ENCODE assay signal across 18 cellular contexts in the genomic region with DNA sequence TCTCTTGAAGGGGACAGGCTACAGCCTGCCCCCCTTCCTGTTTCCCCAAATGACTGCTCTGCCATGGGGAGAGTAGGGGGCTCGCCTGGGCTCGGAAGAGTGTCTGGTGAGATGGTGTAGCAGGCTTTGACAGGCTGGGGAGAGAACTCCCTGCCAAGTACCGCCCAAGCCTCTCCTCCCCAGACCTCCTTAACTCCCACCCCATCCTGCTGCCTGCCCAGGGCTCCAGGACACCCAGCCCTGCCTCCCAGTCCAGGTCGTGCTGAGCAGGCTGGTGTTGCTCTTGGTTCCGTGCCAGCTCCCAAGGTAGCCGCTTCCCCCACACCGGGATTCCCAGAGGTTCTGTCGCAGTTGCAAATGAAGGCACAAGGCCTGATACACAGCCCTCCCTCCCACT. TPM values are rescaled to one million over a fixed set of nuclear protein-coding genes. Genes with fewer than 3 reads are reported as not detected.
A peak's percentile ranks its signal among the peaks of the same experiment; 100 is the strongest.
DNase-seq lines count a peak whose midpoint lies in the region; ATAC-seq and TF ChIP-seq lines count a peak whose summit lies in the region.
"Had no signal": no experiment of that assay in that cellular context is flagged by ENCODE, and none has a peak within 500 bp of the region (broad histone marks: within the 10 kb centered on the region; RNA-seq: fewer than 3 reads in every experiment).

No MANE protein-coding gene starts in this region.

- H3K27ac ChIP-seq in skeletal muscle tissue (ENCODE audit: low read depth, low read length), result peak overlapping the region; percentile 21
- no peak overlapping the region for H3K27ac ChIP-seq in Karpas-422 (ENCODE audit: low read length)
- H3K27ac ChIP-seq: ascending aorta, HL-60, KMS-11, neural progenitor cell had no signal

- no peaks in the 10 kb centered on the region for H3K9me3 Mint-ChIP-seq in brain
- H3K9me3 Mint-ChIP-seq: neural progenitor cell; stimulated activated naive B cell treated with anti-CD40 and anti-IgM and Interleukin-4, amounts not matched to agents 10 μg/mL and 1 μg/mL and 100 μg/mL, for 72 hours had no signal

- H3K4me1 ChIP-seq in skeletal muscle tissue (ENCODE audit: control insufficient read depth in 3 of 3, insufficient read depth in 3 of 3, low read length in 3 of 3) (peaks cover 48 to 72% (median 72%) of the 10 kb centered on the region in 3 donors), Karpas-422 (ENCODE audit: low read length) (peaks cover 5% of the 10 kb centered on the region)

- peak overlapping the region in 2 of 3 donors; percentile 33 for H3K9ac ChIP-seq in skeletal muscle tissue (ENCODE audit: low read depth in 1 of 3, low read length in 3 of 3)
- no peak overlapping the region for H3K9ac ChIP-seq in Karpas-422 (ENCODE audit: low read length)
- H3K9ac ChIP-seq: KMS-11, neural progenitor cell had no signal

- no peak overlapping the region for H3K4me2 ChIP-seq in Karpas-422 (ENCODE audit: low read depth, low read length, poor library complexity, severe bottlenecking)
- H3K4me2 ChIP-seq: KMS-11, neural progenitor cell, smooth muscle cell had no signal

- peaks cover 7% of the 10 kb centered on the region for H3K27me3 Mint-ChIP-seq in brain
- H3K27me3 Mint-ChIP-seq: activated CD8-positive, alpha-beta memory T cell treated with anti-CD3 and anti-CD28 coated beads, Interleukin-2, amount 10 ng/mL, durations not matched to agents 7 days and 5 days; stimulated activated naive B cell treated with anti-CD40 and anti-IgM and Interleukin-4, amounts not matched to agents 10 μg/mL and 1 μg/mL and 100 μg/mL, for 72 hours had no signal

- peaks cover 60 to 95% (median 85%) of the 10 kb centered on the region in 3 donors for H3K36me3 ChIP-seq in skeletal muscle tissue (ENCODE audit: control insufficient read depth in 3 of 3, insufficient read depth in 3 of 3, low read length in 3 of 3)
- peaks cover 26% of the 10 kb centered on the region for H3K36me3 ChIP-seq in Karpas-422 (ENCODE audit: insufficient read depth, low read length)
- H3K36me3 ChIP-seq: neural progenitor cell had no signal

- H4K20me1 ChIP-seq in Karpas-422 (ENCODE audit: insufficient read depth, low read depth, low read length), result peaks cover 11% of the 10 kb centered on the region

- DNase-seq in NCI-H510A treated with DMSO at 0.1 percent for 48 hours (lab: John Stamatoyannopoulos, UW), result peak; percentile 17
- no peak for DNase-seq in left lobe of liver (ENCODE audit: low spot score)
- no peak for DNase-seq in Karpas-422
- no peak for DNase-seq in stimulated activated CD4-positive, alpha-beta T cell treated with anti-CD3 and anti-CD28 coated beads, Interleukin-12 subunit alpha, Interleukin-12 subunit beta, amount 100 ng/mL, for 4 hours
- DNase-seq: activated CD8-positive, alpha-beta memory T cell treated with anti-CD3 and anti-CD28 coated beads, Interleukin-2, amount 10 ng/mL, durations not matched to agents 7 days and 5 days; activated gamma-delta T cell; C1 segment of cervical spinal cord; EL; stimulated activated naive B cell treated with anti-CD40 and anti-IgM and Interleukin-4, amounts not matched to agents 10 μg/mL and 1 μg/mL and 100 μg/mL, for 72 hours had no signal

- peak overlapping the region in 4 of 5 experiments; percentile 46 to 74 (median 54) for H3K4me3 Mint-ChIP-seq in brain
- H3K4me3 Mint-ChIP-seq: activated CD8-positive, alpha-beta memory T cell treated with anti-CD3 and anti-CD28 coated beads, Interleukin-2, amount 10 ng/mL, durations not matched to agents 7 days and 5 days; neural progenitor cell; stimulated activated naive B cell treated with anti-CD40 and anti-IgM and Interleukin-4, amounts not matched to agents 10 μg/mL and 1 μg/mL and 100 μg/mL, for 72 hours had no signal

- no peaks in the 10 kb centered on the region for H3K27me3 ChIP-seq in skeletal muscle tissue (ENCODE audit: control insufficient read depth in 3 of 3, insufficient read depth in 3 of 3, low read length in 3 of 3)
- H3K27me3 ChIP-seq in Karpas-422 (ENCODE audit: low read length), result no peaks in the 10 kb centered on the region
- H3K27me3 ChIP-seq: ascending aorta, neural progenitor cell had no signal

- H3K36me3 Mint-ChIP-seq in brain, result peaks cover 93% of the 10 kb centered on the region

- H3K9me3 ChIP-seq in skeletal muscle tissue (ENCODE audit: control insufficient read depth in 3 of 3, low read length in 3 of 3) (no peaks in the 10 kb centered on the region), Karpas-422 (ENCODE audit: low read length) (no peaks in the 10 kb centered on the region)
- H3K9me3 ChIP-seq: ascending aorta had no signal

- no peak overlapping the region for H2AFZ ChIP-seq in Karpas-422 (ENCODE audit: low read length)
- H2AFZ ChIP-seq: neural progenitor cell had no signal

- H3K4me3 ChIP-seq in skeletal muscle tissue (ENCODE audit: low read length in 3 of 3) (no peak overlapping the region), Karpas-422 (ENCODE audit: low read length) (no peak overlapping the region)
- H3K4me3 ChIP-seq: ascending aorta, lung, neural progenitor cell, smooth muscle cell had no signal

- ATAC-seq in left lobe of liver, result peak; percentile 36
- no peak for ATAC-seq in GM21576 (IDR thresholded peaks at IDR 0.05; ENCODE audit: unreplicated experiment)
- ATAC-seq: activated CD8-positive, alpha-beta memory T cell treated with anti-CD3 and anti-CD28 coated beads, Interleukin-2, amount 10 ng/mL, durations not matched to agents 7 days and 5 days; stimulated activated naive B cell treated with anti-CD40 and anti-IgM and Interleukin-4, amounts not matched to agents 10 μg/mL and 1 μg/mL and 100 μg/mL, for 72 hours had no signal

- no peak for TF ChIP-seq CTCF in brain (conservative IDR thresholded peaks at IDR 0.05)

- no peaks in the 10 kb centered on the region for H3K9me2 ChIP-seq in Karpas-422 (replicated peaks; ENCODE audit: insufficient read depth, low read length)

- H3K27ac Mint-ChIP-seq in brain, result peak overlapping the region; percentile 29 to 94 (median 78)
- H3K27ac Mint-ChIP-seq: activated CD8-positive, alpha-beta memory T cell treated with anti-CD3 and anti-CD28 coated beads, Interleukin-2, amount 10 ng/mL, durations not matched to agents 7 days and 5 days; neural progenitor cell; stimulated activated naive B cell treated with anti-CD40 and anti-IgM and Interleukin-4, amounts not matched to agents 10 μg/mL and 1 μg/mL and 100 μg/mL, for 72 hours had no signal

- peaks cover 89% of the 10 kb centered on the region for H3K4me1 Mint-ChIP-seq in brain

- peaks cover 14% of the 10 kb centered on the region for H3K79me2 ChIP-seq in Karpas-422 (ENCODE audit: low read length)

RNA-seq across cellular contexts. Expression of gene VEGFA, which starts 9.9 kb away (rescaled TPM):
- 99.2 TPM for polyA plus RNA-seq in brain (ENCODE audit: insufficient read depth, low read depth, low replicate concordance)
- 135 TPM for total RNA-seq in left lobe of liver
- total RNA-seq in skeletal muscle tissue, result 36.5 TPM
- 146 and 217 TPM in 2 replicates for total RNA-seq in Karpas-422 (2014; rRNA removed; shearing (Covaris generic); ENCODE audit: low replicate concordance)
